In genomic region chr3:110311526-110311925, GRCh38 we compare ENCODE assay signal across 16 cellular contexts.
"Had no signal": no experiment of that assay in that cellular context is flagged by ENCODE, and none has a peak within 500 bp of the region (broad histone marks: within the 10 kb centered on the region; RNA-seq: fewer than 3 reads in every experiment).

No MANE protein-coding gene starts in this region.

- H3K4me3 Mint-ChIP-seq: activated T-helper 17 cell treated with anti-CD3 and anti-CD28 coated beads, Interleukin-2, amount 50 U/mL, for 72 hours; mesothelial cell of epicardium; stimulated activated naive CD8-positive, alpha-beta T cell treated with anti-CD3 and anti-CD28 coated beads, Interleukin-15, amount 100 ng/mL, for 72 hours; T-helper 2 cell treated with Interferon-gamma antibody and Interleukin-4, amounts not matched to agents 5 μg/mL and 100 μg/mL, for 36 hours; type B pancreatic cell had no signal

- H3K9me3 ChIP-seq: breast epithelium, gastroesophageal sphincter had no signal

- H3K27me3 Mint-ChIP-seq: activated T-helper 17 cell treated with anti-CD3 and anti-CD28 coated beads, Interleukin-2, amount 50 U/mL, for 72 hours; stimulated activated naive CD8-positive, alpha-beta T cell treated with anti-CD3 and anti-CD28 coated beads, Interleukin-15, amount 100 ng/mL, for 72 hours; type B pancreatic cell had no signal

- H3K36me3 Mint-ChIP-seq: mesothelial cell of epicardium, type B pancreatic cell had no signal

- ATAC-seq: activated CD4-positive, CD25-positive, alpha-beta regulatory T cell treated with anti-CD3 and anti-CD28 coated beads, Interleukin-2, amount 50 U/mL, for 24 hours; activated T-helper 17 cell treated with anti-CD3 and anti-CD28 coated beads, Interleukin-2, amount 50 U/mL, for 72 hours; gastroesophageal sphincter; left colon; stimulated activated naive CD8-positive, alpha-beta T cell treated with anti-CD3 and anti-CD28 coated beads, Interleukin-15, amount 100 ng/mL, for 72 hours had no signal

- H3K27ac ChIP-seq: breast epithelium, gastroesophageal sphincter had no signal

- H3K4me1 ChIP-seq: breast epithelium, gastroesophageal sphincter had no signal

- DNase-seq: activated CD4-positive, alpha-beta T cell treated with anti-CD3 and anti-CD28 coated beads, Interleukin-2, amount 50 U/mL, for 1 hour; activated naive CD4-positive, alpha-beta T cell treated with Interleukin-2 at 50 U/mL for 16 hours; anterior cingulate cortex; cerebellar nuclear complex; effector memory CD4-positive, alpha-beta T cell; left colon; stimulated activated CD4-positive, alpha-beta T cell treated with anti-CD3 and anti-CD28 coated beads, Interleukin-1b, Interleukin-23, amount 100 ng/mL, for 48 hours; stimulated activated naive CD8-positive, alpha-beta T cell treated with anti-CD3 and anti-CD28 coated beads, Interleukin-15, amount 100 ng/mL, for 72 hours had no signal

- H3K9me3 Mint-ChIP-seq: activated T-helper 17 cell treated with anti-CD3 and anti-CD28 coated beads, Interleukin-2, amount 50 U/mL, for 72 hours; mesothelial cell of epicardium; stimulated activated naive CD8-positive, alpha-beta T cell treated with anti-CD3 and anti-CD28 coated beads, Interleukin-15, amount 100 ng/mL, for 72 hours; T-helper 2 cell treated with Interferon-gamma antibody and Interleukin-4, amounts not matched to agents 5 μg/mL and 100 μg/mL, for 36 hours; type B pancreatic cell had no signal

- H3K27ac Mint-ChIP-seq: activated T-helper 17 cell treated with anti-CD3 and anti-CD28 coated beads, Interleukin-2, amount 50 U/mL, for 72 hours; mesothelial cell of epicardium; T-helper 2 cell treated with Interferon-gamma antibody and Interleukin-4, amounts not matched to agents 5 μg/mL and 100 μg/mL, for 36 hours; type B pancreatic cell had no signal

- H3K4me3 ChIP-seq: breast epithelium, gastroesophageal sphincter, lung had no signal

- H3K27me3 ChIP-seq: breast epithelium, gastroesophageal sphincter had no signal

- H3K36me3 ChIP-seq: breast epithelium, gastroesophageal sphincter had no signal

- H3K4me1 Mint-ChIP-seq: activated T-helper 17 cell treated with anti-CD3 and anti-CD28 coated beads, Interleukin-2, amount 50 U/mL, for 72 hours had no signal
